Comparison of ENCODE assay signal across 9 cellular contexts in the genomic region with DNA sequence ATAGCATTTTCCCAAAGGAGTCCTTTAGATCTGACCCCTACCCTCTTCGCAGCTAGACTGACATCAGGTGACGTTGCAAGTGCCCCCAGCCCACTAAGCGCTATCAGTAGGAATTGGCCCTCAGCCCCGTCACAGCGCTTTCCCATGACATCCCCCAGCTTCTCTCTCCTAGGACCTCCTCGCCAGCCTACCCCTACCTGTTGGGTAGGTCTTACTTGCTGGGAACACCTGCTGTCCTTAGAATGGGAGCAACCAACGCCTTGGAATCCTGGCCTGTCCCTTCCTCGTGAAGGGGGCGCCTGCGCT. TPM values are rescaled to one million over a fixed set of nuclear protein-coding genes. Genes with fewer than 3 reads are reported as not detected.
DNase-seq lines count a peak whose midpoint lies in the region; TF ChIP-seq lines count a peak whose summit lies in the region.
"Had no signal": no experiment of that assay in that cellular context is flagged by ENCODE, and none has a peak within 500 bp of the region (broad histone marks: within the 10 kb centered on the region; RNA-seq: fewer than 3 reads in every experiment).

No MANE protein-coding gene starts in this region.

- H3K9me3 ChIP-seq in mucosa of stomach (ENCODE audit: control insufficient read depth, low read length) (no peaks in the 10 kb centered on the region), transverse colon (no peaks in the 10 kb centered on the region)

- H3K27me3 ChIP-seq in mucosa of stomach (ENCODE audit: control insufficient read depth, insufficient read depth, low read length) (no peaks in the 10 kb centered on the region), transverse colon (peaks cover 3% of the 10 kb centered on the region)

- no peak for TF ChIP-seq EP300 in transverse colon (IDR thresholded peaks at IDR 0.05; ENCODE audit: low read depth)

- H3K4me3 ChIP-seq in astrocyte of the cerebellum (ENCODE audit: low read depth, low read length) (peak overlapping the region; percentile 42), mucosa of stomach (ENCODE audit: low read length) (peak overlapping the region; percentile 29), transverse colon (peak overlapping the region; percentile 39 to 88 (median 68))

- H3K27me3 Mint-ChIP-seq in activated naive CD4-positive, alpha-beta T cell treated with anti-CD3 and anti-CD28 coated beads, Interleukin-2, amount 10 ng/mL, durations not matched to agents 7 days and 5 days, result peaks cover 78% of the 10 kb centered on the region
- peaks cover 60% of the 10 kb centered on the region for H3K27me3 Mint-ChIP-seq in osteocyte (ENCODE audit: unreplicated experiment)

- H3K9ac ChIP-seq in mucosa of stomach (ENCODE audit: low read length), result peak overlapping the region; percentile 32

- H3K36me3 ChIP-seq in mucosa of stomach (ENCODE audit: control insufficient read depth, insufficient read depth, low read length) (no peaks in the 10 kb centered on the region), transverse colon (no peaks in the 10 kb centered on the region)

- H3K27ac ChIP-seq in transverse colon, result peak overlapping the region; percentile 94 to 95 (median 94)

- H3K4me3 Mint-ChIP-seq in activated naive CD4-positive, alpha-beta T cell treated with anti-CD3 and anti-CD28 coated beads, Interleukin-2, amount 10 ng/mL, durations not matched to agents 7 days and 5 days, result peak overlapping the region; percentile 45
- no peak overlapping the region for H3K4me3 Mint-ChIP-seq in osteocyte (ENCODE audit: unreplicated experiment)

- H3K27ac Mint-ChIP-seq in activated naive CD4-positive, alpha-beta T cell treated with anti-CD3 and anti-CD28 coated beads, Interleukin-2, amount 10 ng/mL, durations not matched to agents 7 days and 5 days, result peak overlapping the region; percentile 47
- no peak overlapping the region for H3K27ac Mint-ChIP-seq in osteocyte (ENCODE audit: unreplicated experiment)

- intact Hi-C loops in transverse colon (cut with DNase I; ENCODE audit: low total_unique reads), result no loop called here

- DNase-seq in activated naive CD4-positive, alpha-beta T cell treated with anti-CD3 and anti-CD28 coated beads, Interleukin-2, amount 10 ng/mL, durations not matched to agents 7 days and 5 days, result no peak
- DNase-seq in activated naive CD4-positive, alpha-beta T cell treated with anti-CD3 and anti-CD28 coated beads, Interleukin-2, amount 50 U/mL, for 16 hours, result no peak
- DNase-seq in astrocyte of the cerebellum (ENCODE audit: low read depth) (no peak), transverse colon (no peak), NCI-H748 (lab: John Stamatoyannopoulos, UW; ENCODE audit: unreplicated experiment) (no peak), osteocyte (ENCODE audit: extremely low spot score, unreplicated experiment) (no peak), NCI-H1048 (lab: John Stamatoyannopoulos, UW) (no peak)
- DNase-seq: foreskin melanocyte had no signal

- no peak for TF ChIP-seq POLR2A in transverse colon (IDR thresholded peaks at IDR 0.05)

- WGBS in transverse colon (ENCODE audit: low coverage in 1 of 2), 2 donors, result 5% methylated on average over 7 of the region's 10 CpGs; no CpG with 5 or more reads in 1 of the 2 donors

- in situ Hi-C loops in astrocyte of the cerebellum (cut with HindIII; ENCODE audit: low sequenced_read_pairs), result no loop called here
- in situ Hi-C loops in transverse colon (cut with MboI; ENCODE audit: low pct_ligation_motif_present in 1 of 4, low pct_unique_long_range_greater_than_20kb in 1 of 4, low sequenced_read_pairs in 3 of 4), result loop anchor here in 2 of 4 donors (25.0 kb wide), 2 partner anchors 133 to 283 kb away; no protein-coding TSS in a partner anchor

- peaks cover 20% of the 10 kb centered on the region for H3K4me1 Mint-ChIP-seq in activated naive CD4-positive, alpha-beta T cell treated with anti-CD3 and anti-CD28 coated beads, Interleukin-2, amount 10 ng/mL, durations not matched to agents 7 days and 5 days
- peaks cover 10% of the 10 kb centered on the region for H3K4me1 Mint-ChIP-seq in osteocyte (ENCODE audit: unreplicated experiment)

- H3K4me1 ChIP-seq in mucosa of stomach (ENCODE audit: control insufficient read depth, insufficient read depth, low read length) (peaks cover 9% of the 10 kb centered on the region), transverse colon (peaks cover 0 to 27% (median 19%) of the 10 kb centered on the region in 4 donors)

- H3K36me3 Mint-ChIP-seq in activated naive CD4-positive, alpha-beta T cell treated with anti-CD3 and anti-CD28 coated beads, Interleukin-2, amount 10 ng/mL, durations not matched to agents 7 days and 5 days, result no peaks in the 10 kb centered on the region
- H3K36me3 Mint-ChIP-seq in osteocyte (ENCODE audit: unreplicated experiment), result no peaks in the 10 kb centered on the region

- CTCF ChIA-PET in activated naive CD4-positive, alpha-beta T cell treated with anti-CD3 and anti-CD28 coated beads, Interleukin-2, amount 10 ng/mL, durations not matched to agents 7 days and 5 days (lab: Charles Lee), result interaction anchor here (1.0 to 1.4 kb wide), 3 partner anchors 245 to 331 kb away, joined by 3 to 4 read pairs (median 4); a partner anchor contains a TSS

- H3K9me3 Mint-ChIP-seq in activated naive CD4-positive, alpha-beta T cell treated with anti-CD3 and anti-CD28 coated beads, Interleukin-2, amount 10 ng/mL, durations not matched to agents 7 days and 5 days, result no peaks in the 10 kb centered on the region
- H3K9me3 Mint-ChIP-seq in osteocyte (ENCODE audit: unreplicated experiment), result no peaks in the 10 kb centered on the region

- TF ChIP-seq CTCF in astrocyte of the cerebellum (IDR thresholded peaks at IDR 0.05; ENCODE audit: low read depth, low read length, missing control alignments) (no peak), transverse colon (IDR thresholded peaks at IDR 0.05) (no peak), osteocyte (IDR thresholded peaks at IDR 0.05) (no peak)

RNA-seq across cellular contexts. Expression of a gene that starts 0.6 kb away (rescaled TPM):
- 100 to 1,000 TPM in 1 of 4 donors, 10 to 100 TPM in 3; 45.6 to 104 (median 76.0) TPM for total RNA-seq in transverse colon
- not detected in 2 replicates for total RNA-seq in osteocyte

Comparison
In these comparisons a context has a peak if more than half of its experiments do, and no peak if none do; other contexts are left out.
1. RNA of a gene that starts 0.6 kb away (total RNA-seq): 45.6 to 104 TPM in transverse colon; not detected in osteocyte; every median in the first group is over 10 times any median in the second.
2. Peak in every context shown above with its lines, with median percentiles within 50 percentile points of each other: H3K4me3 ChIP-seq.